10 cellular contexts compared by ENCODE assay signal in genomic region chr6:33507261-33507660, GRCh38.
"Had no signal": no experiment of that assay in that cellular context is flagged by ENCODE, and none has a peak within 500 bp of the region (broad histone marks: within the 10 kb centered on the region; RNA-seq: fewer than 3 reads in every experiment).

No MANE protein-coding gene starts in this region.

- FAIRE-seq: HTR-8/SVneo had no signal

- H3K27ac ChIP-seq: GM23248, KMS-11 had no signal

- DNase-seq: GM23248, GOT3, H7, HFFc6, KBM-7 had no signal

- H2AFZ ChIP-seq: GM23248 had no signal

- H3K27ac Mint-ChIP-seq: HFFc6, IgD-negative memory B cell had no signal

- H3K4me2 ChIP-seq: KMS-11 had no signal

- H3K36me3 Mint-ChIP-seq: IgD-negative memory B cell had no signal

- H3K4me3 Mint-ChIP-seq: HFFc6, IgD-negative memory B cell had no signal

- H3K9ac ChIP-seq: GM23248, KMS-11 had no signal

- H3K36me3 ChIP-seq: HAP-1 had no signal

- H3K4me3 ChIP-seq: GM23248, HAP-1 had no signal

- ATAC-seq: HCT116 had no signal
